Comparison of ENCODE assay signal across 30 cellular contexts in the genomic region with DNA sequence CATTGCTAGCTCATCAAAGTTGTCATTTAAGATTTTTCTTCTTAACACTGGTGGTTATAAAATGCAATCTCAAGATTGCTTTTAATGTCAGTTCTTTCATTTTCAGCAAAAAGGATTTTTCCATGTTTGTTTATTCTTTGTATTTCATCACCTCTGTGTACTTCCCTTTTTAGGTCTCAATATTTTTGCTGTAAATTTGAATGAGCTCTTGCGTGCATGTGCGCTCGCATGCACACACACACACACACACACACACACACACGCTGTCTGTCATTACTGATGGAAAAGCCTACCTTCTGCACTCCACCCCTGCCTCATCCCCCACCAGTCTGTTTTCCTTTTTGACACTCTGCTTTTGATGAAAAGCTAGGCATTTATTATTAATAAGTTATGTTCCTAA.
DNase-seq lines count a peak whose midpoint lies in the region; ATAC-seq and TF ChIP-seq lines count a peak whose summit lies in the region.
"Had no signal": no experiment of that assay in that cellular context is flagged by ENCODE, and none has a peak within 500 bp of the region (broad histone marks: within the 10 kb centered on the region; RNA-seq: fewer than 3 reads in every experiment).

No MANE protein-coding gene starts in this region.

- no peak overlapping the region for H2AFZ ChIP-seq in GM23338
- H2AFZ ChIP-seq in H9 (ENCODE audit: low read length) = no peak overlapping the region

- H3K4ac ChIP-seq in H9 (ENCODE audit: low read depth, low read length) = no peak overlapping the region

- no peak overlapping the region for H3K14ac ChIP-seq in H9 (ENCODE audit: insufficient read depth, low read length)

- H4K20me1 ChIP-seq in BLaER1 (no peaks in the 10 kb centered on the region), GM23338 (replicated peaks; ENCODE audit: insufficient read depth) (no peaks in the 10 kb centered on the region), H9 (ENCODE audit: control insufficient read depth, insufficient read depth, insufficient read length) (no peaks in the 10 kb centered on the region)

- H3K79me2 ChIP-seq in GM23338 (replicated peaks; ENCODE audit: insufficient read depth) = no peaks in the 10 kb centered on the region
- H3K79me2 ChIP-seq in H9 (ENCODE audit: insufficient read depth, low read length) = no peaks in the 10 kb centered on the region

- H3K4me1 Mint-ChIP-seq in GM23338 (peaks cover 14% of the 10 kb centered on the region), glutamatergic neuron (ENCODE audit: low read depth, unreplicated experiment) (peaks cover 17% of the 10 kb centered on the region), H9 (peaks cover 11 to 16% of the 10 kb centered on the region in 2 experiments), endodermal cell (peaks cover 11% of the 10 kb centered on the region), WTC11 (no peaks in the 10 kb centered on the region; the same call in 1 of the 2 replicates)

- H2AK5ac ChIP-seq in H9 (ENCODE audit: insufficient read length, low read length) = no peak overlapping the region

- no peak for TF ChIP-seq POLR2A in thyroid gland (IDR thresholded peaks at IDR 0.05)

- no peaks in the 10 kb centered on the region for H3K23me2 ChIP-seq in H9 (ENCODE audit: insufficient read length, low read depth, low read length, poor library complexity, severe bottlenecking)

- POLR2A ChIA-PET in WTC11 (lab: Charles Lee) = interaction anchor here (0.6 to 0.7 kb wide), 2 partner anchors 20 to 93 kb away, joined by 3 read pairs; no protein-coding TSS in a partner anchor

- no peak overlapping the region for H2BK12ac ChIP-seq in H9 (ENCODE audit: insufficient read length, low read depth, low read length)

- ATAC-seq in GM23338 (no peak), WTC11 (no peak)
- ATAC-seq: activated CD4-positive, CD25-positive, alpha-beta regulatory T cell treated with anti-CD3 and anti-CD28 coated beads, Interleukin-2, amount 50 U/mL, for 24 hours; gastrocnemius medialis; left lung; naive thymus-derived CD4-positive, alpha-beta T cell; pancreas; stimulated activated naive B cell treated with anti-CD40 and anti-IgM and Interleukin-4, amounts not matched to agents 10 μg/mL and 1 μg/mL and 100 μg/mL, for 72 hours; T-cell had no signal

- H2BK20ac ChIP-seq in H9 (ENCODE audit: low read depth, low read length, poor library complexity, severe bottlenecking) = no peak overlapping the region

- no peak overlapping the region for H3T11ph ChIP-seq in H9 (ENCODE audit: low read length)

- DNase-seq in GM23338 (ENCODE audit: low spot score) (no peak), NOMO-1 (lab: John Stamatoyannopoulos, UW; ENCODE audit: unreplicated experiment in 2 of 2) (peak; percentile 38 to 74), glutamatergic neuron (peak; percentile 61), thyroid gland (no peak), H9 (no peak), endodermal cell (no peak), WTC11 (ENCODE audit: low spot score) (no peak)
- DNase-seq: activated CD4-positive, alpha-beta memory T cell treated with anti-CD3 and anti-CD28 coated beads for 36 hours; activated CD8-positive, alpha-beta memory T cell treated with anti-CD3 and anti-CD28 coated beads, Interleukin-2, amount 50 U/mL, for 48 hours; cortex of kidney; gastrocnemius medialis; hypothalamus; left lung; naive thymus-derived CD4-positive, alpha-beta T cell; NCI-H2029; NCI-H510A treated with DMSO at 0.1 percent for 48 hours; pancreas; Right ventricle myocardium superior; spleen; stimulated activated CD4-positive, alpha-beta T cell treated with anti-CD3 and anti-CD28 coated beads, Interleukin-4, amount 100 ng/mL, for 1 hour; stimulated activated naive B cell treated with anti-CD40 and anti-IgM and Interleukin-4, amounts not matched to agents 10 μg/mL and 1 μg/mL and 100 μg/mL, for 72 hours; T-cell had no signal

- H2BK15ac ChIP-seq in H9 (ENCODE audit: low read depth, low read length) = no peak overlapping the region

- H3K27ac Mint-ChIP-seq in GM23338 (no peak overlapping the region), glutamatergic neuron (ENCODE audit: unreplicated experiment) (peak overlapping the region; percentile 84), H9 (no peak overlapping the region), endodermal cell (no peak overlapping the region), WTC11 (no peak overlapping the region)
- H3K27ac Mint-ChIP-seq: activated CD4-positive, alpha-beta memory T cell treated with anti-CD3 and anti-CD28 coated beads for 36 hours; activated naive CD8-positive, alpha-beta T cell; stimulated activated naive B cell treated with anti-CD40 and anti-IgM and Interleukin-4, amounts not matched to agents 10 μg/mL and 1 μg/mL and 100 μg/mL, for 72 hours; T-cell had no signal

- H3K27ac ChIP-seq in BLaER1 (no peak overlapping the region), GM23338 (ENCODE audit: low read depth) (no peak overlapping the region), thyroid gland (no peak overlapping the region), H9 (ENCODE audit: insufficient read length, low read depth, low read length) (no peak overlapping the region), endodermal cell (ENCODE audit: low read depth, low read length) (no peak overlapping the region)
- H3K27ac ChIP-seq: ascending aorta, C4-2B, gastrocnemius medialis, KMS-11, left lung, pancreas, right atrium auricular region, spleen, vagina had no signal

- H3K4me3 Mint-ChIP-seq in GM23338 (no peak overlapping the region), glutamatergic neuron (ENCODE audit: unreplicated experiment) (peak overlapping the region; percentile 77), H9 (no peak overlapping the region), endodermal cell (no peak overlapping the region), WTC11 (no peak overlapping the region)
- H3K4me3 Mint-ChIP-seq: activated CD4-positive, alpha-beta memory T cell treated with anti-CD3 and anti-CD28 coated beads for 36 hours; activated naive CD8-positive, alpha-beta T cell; naive thymus-derived CD4-positive, alpha-beta T cell; stimulated activated naive B cell treated with anti-CD40 and anti-IgM and Interleukin-4, amounts not matched to agents 10 μg/mL and 1 μg/mL and 100 μg/mL, for 72 hours; T-cell had no signal

- H3K4me3 ChIP-seq in BLaER1 = no peak overlapping the region
- H3K4me3 ChIP-seq in GM23338 = no peak overlapping the region
- no peak overlapping the region for H3K4me3 ChIP-seq in thyroid gland (replicated peaks in 1 of 3)
- no peak overlapping the region for H3K4me3 ChIP-seq in endodermal cell (ENCODE audit: low read length)
- H3K4me3 ChIP-seq: ascending aorta, gastrocnemius medialis, left lung, pancreas, right atrium auricular region, spleen, vagina had no signal

- H3K27me3 Mint-ChIP-seq in GM23338 (ENCODE audit: insufficient read depth, low read depth, poor library complexity) (peaks cover 2% of the 10 kb centered on the region), glutamatergic neuron (ENCODE audit: unreplicated experiment) (peaks cover 8% of the 10 kb centered on the region), H9 (ENCODE audit: low read depth) (peaks cover 1% of the 10 kb centered on the region; the same call in 1 of the 2 replicates), endodermal cell (ENCODE audit: insufficient read depth) (no peaks in the 10 kb centered on the region), WTC11 (ENCODE audit: low read depth) (no peaks in the 10 kb centered on the region; the same call in 1 of the 2 replicates)
- H3K27me3 Mint-ChIP-seq: activated CD4-positive, alpha-beta memory T cell treated with anti-CD3 and anti-CD28 coated beads for 36 hours; activated naive CD8-positive, alpha-beta T cell; T-cell had no signal

- TF ChIP-seq CTCF in GM23338 (conservative IDR thresholded peaks at IDR 0.05; ENCODE audit: low read depth in 2 of 2) (no peak), glutamatergic neuron (IDR thresholded peaks at IDR 0.05; ENCODE audit: partially characterized antibody, unreplicated experiment) (no peak), thyroid gland (IDR thresholded peaks at IDR 0.05) (no peak), H9 (conservative IDR thresholded peaks at IDR 0.05) (no peak), endodermal cell (conservative IDR thresholded peaks at IDR 0.05) (no peak), WTC11 (IDR thresholded peaks at IDR 0.05) (no peak)

- no peak overlapping the region for H3K23ac ChIP-seq in H9 (ENCODE audit: insufficient read length, low read depth, low read length)

- H3K4me2 ChIP-seq in BLaER1 (0 out of 2 replicates have a peak overlapping the region, but pooled peaks have one; percentile 25), GM23338 (peak overlapping the region; percentile 19; the same call in 1 of the 2 replicates), H9 (ENCODE audit: insufficient read depth, insufficient read length, low read length) (no peak overlapping the region)
- H3K4me2 ChIP-seq: KMS-11 had no signal

- H4K5ac ChIP-seq in H9 (ENCODE audit: insufficient read length, low read depth, low read length) = no peak overlapping the region

- H3K18ac ChIP-seq in H9 (ENCODE audit: insufficient read length, low read depth, low read length) = no peak overlapping the region

- H3K79me1 ChIP-seq in H9 (ENCODE audit: insufficient read depth, low read depth, low read length, poor library complexity, severe bottlenecking) = no peaks in the 10 kb centered on the region

- H2BK5ac ChIP-seq in H9 (ENCODE audit: insufficient read length, low read length) = no peak overlapping the region

- H4K91ac ChIP-seq in H9 (ENCODE audit: insufficient read length, low read depth, low read length) = no peak overlapping the region

- no peaks in the 10 kb centered on the region for H3K9me2 ChIP-seq in GM23338 (ENCODE audit: insufficient read depth)

- H3K9me3 Mint-ChIP-seq in GM23338 (no peaks in the 10 kb centered on the region), glutamatergic neuron (ENCODE audit: unreplicated experiment) (peaks cover 8% of the 10 kb centered on the region), H9 (peaks cover 0 to 2% of the 10 kb centered on the region in 2 experiments; a peak in 2 of 5 replicates), endodermal cell (peaks cover 2% of the 10 kb centered on the region), WTC11 (peaks cover 11% of the 10 kb centered on the region)
- H3K9me3 Mint-ChIP-seq: activated CD4-positive, alpha-beta memory T cell treated with anti-CD3 and anti-CD28 coated beads for 36 hours; stimulated activated naive B cell treated with anti-CD40 and anti-IgM and Interleukin-4, amounts not matched to agents 10 μg/mL and 1 μg/mL and 100 μg/mL, for 72 hours; T-cell had no signal

- intact Hi-C loops in thyroid gland (cut with DNase I) = no loop called here

- no peaks in the 10 kb centered on the region for H3K36me3 ChIP-seq in BLaER1
- no peaks in the 10 kb centered on the region for H3K36me3 ChIP-seq in GM23338 (ENCODE audit: insufficient read depth)
- no peaks in the 10 kb centered on the region for H3K36me3 ChIP-seq in thyroid gland
- H3K36me3 ChIP-seq in endodermal cell (ENCODE audit: control insufficient read depth, insufficient read depth, low read length) = no peaks in the 10 kb centered on the region
- H3K36me3 ChIP-seq: ascending aorta, gastrocnemius medialis, left lung, pancreas, right atrium auricular region, spleen, vagina had no signal

- peaks cover 12% of the 10 kb centered on the region for H3K4me1 ChIP-seq in BLaER1
- H3K4me1 ChIP-seq in GM23338 (ENCODE audit: insufficient read depth) = peaks cover 19% of the 10 kb centered on the region
- no peaks in the 10 kb centered on the region for H3K4me1 ChIP-seq in thyroid gland
- H3K4me1 ChIP-seq in H9 (ENCODE audit: insufficient read depth, low read length) = peaks cover 4% of the 10 kb centered on the region; the same call in 1 of the 2 replicates
- peaks cover 4% of the 10 kb centered on the region for H3K4me1 ChIP-seq in endodermal cell (ENCODE audit: control insufficient read depth, insufficient read depth, low read length)
- H3K4me1 ChIP-seq: ascending aorta, gastrocnemius medialis, pancreas, right atrium auricular region, vagina had no signal

- no peak overlapping the region for H2BK120ac ChIP-seq in H9 (ENCODE audit: low read depth, low read length, poor library complexity, severe bottlenecking)

- H3K56ac ChIP-seq in H9 (ENCODE audit: insufficient read length, low read depth, low read length) = no peak overlapping the region

- H3K36me3 Mint-ChIP-seq in GM23338 (ENCODE audit: low read depth) (no peaks in the 10 kb centered on the region), glutamatergic neuron (ENCODE audit: unreplicated experiment) (no peaks in the 10 kb centered on the region), H9 (ENCODE audit: insufficient read depth in 1 of 3, low read depth in 3 of 3) (0 out of 7 replicates have a peak, but pooled peaks cover 0 to 4% (median 0%) of the 10 kb centered on the region in 3 experiments), endodermal cell (ENCODE audit: low read depth) (peaks cover 4% of the 10 kb centered on the region), WTC11 (no peaks in the 10 kb centered on the region)
- H3K36me3 Mint-ChIP-seq: activated CD4-positive, alpha-beta memory T cell treated with anti-CD3 and anti-CD28 coated beads for 36 hours; activated naive CD8-positive, alpha-beta T cell; naive thymus-derived CD4-positive, alpha-beta T cell; stimulated activated naive B cell treated with anti-CD40 and anti-IgM and Interleukin-4, amounts not matched to agents 10 μg/mL and 1 μg/mL and 100 μg/mL, for 72 hours; T-cell had no signal

- H3K9me3 ChIP-seq in BLaER1 (peaks cover under 1% of the 10 kb centered on the region; the same call in 1 of the 2 replicates), thyroid gland (no peaks in the 10 kb centered on the region), H9 (ENCODE audit: control insufficient read depth, low read depth, low read length) (no peaks in the 10 kb centered on the region), endodermal cell (ENCODE audit: control insufficient read depth, low read length) (no peaks in the 10 kb centered on the region)
- H3K9me3 ChIP-seq: ascending aorta, gastrocnemius medialis, left lung, pancreas, right atrium auricular region, spleen, vagina had no signal

- H3K9ac ChIP-seq in BLaER1 (no peak overlapping the region), H9 (ENCODE audit: extremely low read depth, insufficient read length, low read length) (no peak overlapping the region), endodermal cell (ENCODE audit: extremely low read depth, low read length, poor library complexity, severe bottlenecking) (no peak overlapping the region)
- H3K9ac ChIP-seq: KMS-11 had no signal

- 94% methylated on average over 4 of the region's 4 CpGs for WGBS in thyroid gland, 2 donors
- WGBS in H9 (ENCODE audit: extremely low coverage, insufficient read length, low lambda C conversion rate) = no CpG with 5 or more reads among the region's 4 CpGs
- 90 to 100% methylated on average over 3 to 4 of the region's 4 CpGs for WGBS in endodermal cell (ENCODE audit: insufficient coverage in 1 of 2, insufficient read length in 1 of 2), 2 experiments

- no peak overlapping the region for H4K8ac ChIP-seq in H9 (replicated peaks; ENCODE audit: insufficient read length, low read depth, low read length)

- CTCF ChIA-PET in WTC11 (lab: Charles Lee) = interaction anchor here (0.7 to 2.2 kb wide), 11 partner anchors 8 to 197 kb away, joined by 3 to 13 read pairs (median 4); no protein-coding TSS in a partner anchor

- no peaks in the 10 kb centered on the region for H3K27me3 ChIP-seq in BLaER1
- H3K27me3 ChIP-seq in GM23338 (ENCODE audit: insufficient read depth) = no peaks in the 10 kb centered on the region
- no peaks in the 10 kb centered on the region for H3K27me3 ChIP-seq in thyroid gland
- no peaks in the 10 kb centered on the region for H3K27me3 ChIP-seq in H9 (ENCODE audit: insufficient read depth, low read length)
- no peaks in the 10 kb centered on the region for H3K27me3 ChIP-seq in endodermal cell (ENCODE audit: control insufficient read depth, insufficient read depth, low read length, poor library complexity, severe bottlenecking)
- H3K27me3 ChIP-seq: ascending aorta, left lung, pancreas, right atrium auricular region, spleen, vagina had no signal

- no peaks in the 10 kb centered on the region for H3F3A ChIP-seq in GM23338 (replicated peaks; ENCODE audit: low read depth)

Comparison
In these comparisons a context has a peak if more than half of its experiments do, and no peak if none do; other contexts are left out.
1. DNase-seq: peak in NOMO-1 (2 of 2) and glutamatergic neuron (single experiment); none in GM23338 (single experiment), thyroid gland (0 of 2), H9 (single experiment), endodermal cell (single experiment) and WTC11 (single experiment).